ENCODE assay signal across 9 cellular contexts in genomic region chr17:6556121-6557039, GRCh38. TPM values are rescaled to one million over a fixed set of nuclear protein-coding genes. Genes with fewer than 3 reads are reported as not detected.
DNase-seq lines count a peak whose midpoint lies in the region; ATAC-seq lines count a peak whose summit lies in the region.
"Had no signal": no experiment of that assay in that cellular context is flagged by ENCODE, and none has a peak within 500 bp of the region (broad histone marks: within the 10 kb centered on the region; RNA-seq: fewer than 3 reads in every experiment).

PITPNM3 (minus strand) TSS chr17:6556555; CDS start chr17:6556406, 149 bp downstream.

- peak; percentile 34 for DNase-seq in DMS 273 (lab: John Stamatoyannopoulos, UW; ENCODE audit: unreplicated experiment)
- no peak for DNase-seq in DMS 273 treated with DMSO at 0.1 percent for 48 hours (lab: John Stamatoyannopoulos, UW)
- DNase-seq in activated naive CD8-positive, alpha-beta T cell treated with anti-CD3 and anti-CD28 coated beads, Interleukin-2, amount 10 ng/mL, durations not matched to agents 7 days and 5 days = no peak
- DNase-seq in stimulated activated CD4-positive, alpha-beta T cell treated with anti-CD3 and anti-CD28 coated beads, Interleukin-4, amount 100 ng/mL, for 24 hours = no peak

- no peaks in the 10 kb centered on the region for H3K36me3 Mint-ChIP-seq in activated naive CD8-positive, alpha-beta T cell treated with anti-CD3 and anti-CD28 coated beads, Interleukin-2, amount 10 ng/mL, durations not matched to agents 7 days and 5 days

- POLR2A ChIA-PET in activated naive CD8-positive, alpha-beta T cell treated with anti-CD3 and anti-CD28 coated beads, Interleukin-2, amount 10 ng/mL, durations not matched to agents 7 days and 5 days (lab: Charles Lee) = no interaction called here

- H3K27ac Mint-ChIP-seq in activated naive CD8-positive, alpha-beta T cell treated with anti-CD3 and anti-CD28 coated beads, Interleukin-2, amount 10 ng/mL, durations not matched to agents 7 days and 5 days = no peak within 1 kb of the TSS

- H3K4me3 Mint-ChIP-seq in activated naive CD8-positive, alpha-beta T cell treated with anti-CD3 and anti-CD28 coated beads, Interleukin-2, amount 10 ng/mL, durations not matched to agents 7 days and 5 days = peak within 1 kb of the TSS; percentile 22

- H3K4me3 ChIP-seq in iPS-11a (ENCODE audit: low read depth, low read length) (peak within 1 kb of the TSS; percentile 53), skin epidermis (peak within 1 kb of the TSS; percentile 39 to 63 (median 53))

- peaks cover 1% of the 10 kb centered on the region for H3K4me1 Mint-ChIP-seq in activated naive CD8-positive, alpha-beta T cell treated with anti-CD3 and anti-CD28 coated beads, Interleukin-2, amount 10 ng/mL, durations not matched to agents 7 days and 5 days

- no peak for ATAC-seq in activated naive CD8-positive, alpha-beta T cell treated with anti-CD3 and anti-CD28 coated beads, Interleukin-2, amount 10 ng/mL, durations not matched to agents 7 days and 5 days (ENCODE audit: low read depth)
- ATAC-seq in GM18861 (IDR thresholded peaks at IDR 0.05; ENCODE audit: unreplicated experiment) (no peak), HG02678 (IDR thresholded peaks at IDR 0.05; ENCODE audit: unreplicated experiment) (no peak)

- peak within 1 kb of the TSS in 20 of 21 experiments; percentile 20 to 90 (median 79) for H3K27ac ChIP-seq in skin epidermis
- H3K27ac ChIP-seq: 22Rv1 had no signal

- H3K9me3 Mint-ChIP-seq in activated naive CD8-positive, alpha-beta T cell treated with anti-CD3 and anti-CD28 coated beads, Interleukin-2, amount 10 ng/mL, durations not matched to agents 7 days and 5 days = no peaks in the 10 kb centered on the region

- peaks cover 51% of the 10 kb centered on the region for H3K27me3 Mint-ChIP-seq in activated naive CD8-positive, alpha-beta T cell treated with anti-CD3 and anti-CD28 coated beads, Interleukin-2, amount 10 ng/mL, durations not matched to agents 7 days and 5 days

RNA-seq across cellular contexts. Expression of gene PITPNM3, which starts in this region (rescaled TPM):
- total RNA-seq in activated naive CD8-positive, alpha-beta T cell treated with anti-CD3 and anti-CD28 coated beads, Interleukin-2, amount 10 ng/mL, durations not matched to agents 7 days and 5 days = under 1 TPM; 0.64 to 0.77 TPM
